ENCODE assay signal across 8 cellular contexts in the genomic region with DNA sequence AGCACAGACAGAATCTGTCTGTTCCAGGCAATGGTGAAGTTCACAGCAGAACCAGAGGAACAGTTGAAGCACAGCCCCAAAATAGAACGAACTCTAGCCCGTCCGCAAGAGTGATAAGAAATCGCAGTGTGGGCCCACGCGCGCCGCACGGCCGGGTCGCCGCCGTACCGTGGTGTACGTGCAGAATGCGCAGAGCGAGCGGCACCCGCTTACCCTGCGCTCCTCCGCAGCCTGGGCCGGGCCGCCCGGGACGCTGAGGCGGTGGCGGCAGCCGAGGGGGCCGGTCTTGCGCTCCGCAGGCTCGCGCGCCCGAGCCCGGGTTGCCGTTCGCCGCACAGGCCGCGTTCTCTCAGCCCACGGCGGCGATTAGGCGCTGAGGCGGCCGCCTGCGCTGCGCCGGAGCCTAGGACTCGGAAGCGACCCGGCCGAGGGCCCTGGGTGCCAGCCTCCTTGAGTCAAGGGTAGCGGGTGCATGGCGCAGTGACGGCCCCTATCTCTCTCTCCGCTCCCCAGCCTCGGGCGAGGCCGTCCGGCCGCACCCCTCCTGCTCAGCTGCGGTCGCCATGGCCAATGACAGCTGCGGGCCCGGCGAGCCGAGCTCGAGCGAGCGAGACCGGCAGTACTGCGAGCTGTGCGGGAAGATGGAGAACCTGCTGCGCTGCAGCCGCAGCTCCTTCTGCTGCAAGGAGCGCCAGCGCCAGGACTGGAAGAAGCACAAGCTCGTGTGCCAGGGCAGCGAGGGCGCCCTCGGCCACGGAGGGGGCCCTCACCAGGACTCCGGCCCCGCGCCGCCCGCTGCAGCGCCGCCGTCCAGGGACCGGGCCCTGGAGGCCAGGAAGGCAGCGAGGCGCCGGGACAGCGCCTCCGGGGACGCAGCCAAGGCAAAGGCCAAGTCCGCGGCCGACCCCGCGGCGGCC. TPM values are rescaled to one million over a fixed set of nuclear protein-coding genes. Genes with fewer than 3 reads are reported as not detected.
DNase-seq lines count a peak whose midpoint lies in the region; ATAC-seq and TF ChIP-seq lines count a peak whose summit lies in the region.

No MANE protein-coding gene starts in this region.

- peak overlapping the region; percentile 99 for H3K4me2 ChIP-seq in PC-3 (ENCODE audit: low read length)

- peak overlapping the region; percentile 58 for H3K27ac ChIP-seq in A673 (ENCODE audit: low read depth, low read length, poor library complexity, severe bottlenecking)
- H3K27ac ChIP-seq in PC-3 (ENCODE audit: low read length), result peak overlapping the region; percentile 20; the same call in 1 of the 2 replicates

- H3K9me3 ChIP-seq in A673 (ENCODE audit: low read depth, low read length, poor library complexity, severe bottlenecking) (no peaks in the 10 kb centered on the region), PC-3 (ENCODE audit: low read length) (no peaks in the 10 kb centered on the region)

- no peaks in the 10 kb centered on the region for H3F3A ChIP-seq in PC-3 (ENCODE audit: low read length, unreplicated experiment)

- peak overlapping the region; percentile 89 for H2AFZ ChIP-seq in PC-3 (ENCODE audit: low read length)

- H3K27me3 Mint-ChIP-seq in activated T-helper 17 cell treated with anti-CD3 and anti-CD28 coated beads, Interleukin-2, amount 50 U/mL, for 72 hours, result no peaks in the 10 kb centered on the region
- H3K27me3 Mint-ChIP-seq in natural killer cell (ENCODE audit: low read depth in 2 of 2), result no peaks in the 10 kb centered on the region

- H3K36me3 ChIP-seq in A673 (ENCODE audit: insufficient read depth, low read length, poor library complexity, severe bottlenecking), result peaks cover 11% of the 10 kb centered on the region
- H3K36me3 ChIP-seq in PC-3 (ENCODE audit: low read depth, low read length), result 0 out of 2 replicates have a peak, but pooled peaks cover 3% of the 10 kb centered on the region

- intact Hi-C loops in A673 (cut with micrococcal nuclease; ENCODE audit: unreplicated experiment) (no loop called here), PC-3 (cut with micrococcal nuclease) (no loop called here), natural killer cell (cut with micrococcal nuclease) (loop anchor here (5.0 kb wide), 1 partner anchor 349 kb away; the partner anchor contains the start of gene PDE8A)

- CTCF ChIA-PET in A673 (lab: Charles Lee), result no interaction called here
- CTCF ChIA-PET in PC-3 (lab: Charles Lee), result interaction anchor here (0.6 kb wide), 1 partner anchor 46 kb away, joined by 5 read pairs; no protein-coding TSS in a partner anchor

- peak; percentile 52 for ATAC-seq in GM18909 (IDR thresholded peaks at IDR 0.05; ENCODE audit: poor library complexity, unreplicated experiment)
- peak; percentile 47 for ATAC-seq in HG03354 (IDR thresholded peaks at IDR 0.05; ENCODE audit: poor library complexity, severe bottlenecking, unreplicated experiment)
- peak; percentile 60 for ATAC-seq in PC-3
- peak; percentile 54 for ATAC-seq in activated T-helper 17 cell treated with anti-CD3 and anti-CD28 coated beads, Interleukin-2, amount 50 U/mL, for 72 hours (replicated peaks)
- ATAC-seq in natural killer cell, result peak; percentile 39 to 73 (median 57)

- H3K27me3 ChIP-seq in A673 (replicated peaks; ENCODE audit: insufficient read depth, low read depth, low read length, poor library complexity) (no peaks in the 10 kb centered on the region), PC-3 (ENCODE audit: low read length) (no peaks in the 10 kb centered on the region)

- H4K20me1 ChIP-seq in PC-3 (ENCODE audit: low read length), result no peaks in the 10 kb centered on the region

- H3K4me3 Mint-ChIP-seq in activated T-helper 17 cell treated with anti-CD3 and anti-CD28 coated beads, Interleukin-2, amount 50 U/mL, for 72 hours, result peak overlapping the region; percentile 95
- peak overlapping the region; percentile 99 for H3K4me3 Mint-ChIP-seq in natural killer cell

- POLR2A ChIA-PET in A673 (lab: Charles Lee; ENCODE audit: low non-redundant PET) (interaction anchor here (0.7 kb wide), 1 partner anchor 1086 kb away, joined by 3 read pairs; no protein-coding TSS in a partner anchor), PC-3 (lab: Charles Lee; ENCODE audit: unreplicated experiment) (interaction anchor here (0.6 kb wide), 1 partner anchor 32 kb away, joined by 6 read pairs; no protein-coding TSS in a partner anchor)

- H3K9ac ChIP-seq in PC-3 (ENCODE audit: low read length), result peak overlapping the region; percentile 64

- H3K27ac Mint-ChIP-seq in activated T-helper 17 cell treated with anti-CD3 and anti-CD28 coated beads, Interleukin-2, amount 50 U/mL, for 72 hours, result peak overlapping the region; percentile 95
- peak overlapping the region; percentile 88 to 95 for H3K27ac Mint-ChIP-seq in natural killer cell

- TF ChIP-seq CTCF in A673 (conservative IDR thresholded peaks at IDR 0.05; ENCODE audit: low read depth, low read length) (no peak), PC-3 (conservative IDR thresholded peaks at IDR 0.05; ENCODE audit: low read depth, low read length) (no peak), fibroblast of mammary gland (conservative IDR thresholded peaks at IDR 0.05; ENCODE audit: control insufficient read depth, insufficient read depth, low read depth, low read length) (no peak), natural killer cell (IDR thresholded peaks at IDR 0.05) (no peak)

- H3K9me3 Mint-ChIP-seq in activated T-helper 17 cell treated with anti-CD3 and anti-CD28 coated beads, Interleukin-2, amount 50 U/mL, for 72 hours, result no peaks in the 10 kb centered on the region
- H3K9me3 Mint-ChIP-seq in natural killer cell, result no peaks in the 10 kb centered on the region

- H3K4me1 ChIP-seq in A673 (ENCODE audit: insufficient read depth, low read length, poor library complexity, severe bottlenecking) (peaks cover 16% of the 10 kb centered on the region), PC-3 (ENCODE audit: insufficient read depth, low read length) (peaks cover 27% of the 10 kb centered on the region)

- peaks cover 44% of the 10 kb centered on the region for H3K79me2 ChIP-seq in PC-3 (ENCODE audit: low read length)

- DNase-seq in A673 (ENCODE audit: low spot score) (peak; percentile 68), PC-3 (peak; percentile 76), fibroblast of mammary gland (ENCODE audit: low read depth) (peak; percentile 60), natural killer cell (peak; percentile 55)
- DNase-seq in stimulated activated naive CD4-positive, alpha-beta T cell treated with Interleukin-2 at 50 U/mL for 16 hours (lab: John Stamatoyannopoulos, UW), result peak; percentile 63

- BruUV-seq in A673 (replicated peaks; lab: Mats Ljungman, UMichigan) (no TSS peak), PC-3 (replicated peaks; lab: Mats Ljungman, UMichigan) (no TSS peak)

- peaks cover 73% of the 10 kb centered on the region for H3K36me3 Mint-ChIP-seq in activated T-helper 17 cell treated with anti-CD3 and anti-CD28 coated beads, Interleukin-2, amount 50 U/mL, for 72 hours (ENCODE audit: low read depth)
- peaks cover 7% of the 10 kb centered on the region for H3K36me3 Mint-ChIP-seq in natural killer cell

- H3K9me2 ChIP-seq in PC-3 (replicated peaks; ENCODE audit: low read length), result no peaks in the 10 kb centered on the region

- H3K4me3 ChIP-seq in A673 (ENCODE audit: low read depth, low read length, poor library complexity, severe bottlenecking) (peak overlapping the region; percentile 63), PC-3 (ENCODE audit: low read length) (peak overlapping the region; percentile 93), fibroblast of mammary gland (ENCODE audit: control insufficient read depth, low read depth, low read length) (peak overlapping the region; percentile 56)

- H3K4me1 Mint-ChIP-seq in activated T-helper 17 cell treated with anti-CD3 and anti-CD28 coated beads, Interleukin-2, amount 50 U/mL, for 72 hours, result peaks cover 24% of the 10 kb centered on the region
- H3K4me1 Mint-ChIP-seq in natural killer cell, result peaks cover 44 to 45% of the 10 kb centered on the region in 2 donors

RNA-seq across cellular contexts. Expression of gene WDR73, which starts 20.5 kb away (rescaled TPM):
- total RNA-seq in A673 (2021), result 42.4 and 43.6 TPM in 2 replicates
- total RNA-seq in PC-3 (2014; rRNA removed), result 20.8 and 29.5 TPM in 2 replicates
- 10 to 100 TPM; 14.8 to 22.5 TPM for total RNA-seq in activated T-helper 17 cell treated with anti-CD3 and anti-CD28 coated beads, Interleukin-2, amount 50 U/mL, for 72 hours
- 10 to 100 TPM; 19.2 to 26.7 (median 19.7) TPM for total RNA-seq in natural killer cell

RNA-seq across cellular contexts. Expression of gene NMB, which starts 24.4 kb away (rescaled TPM):
- total RNA-seq in A673 (2021) (15.1 and 15.3 TPM in 2 replicates), PC-3 (2014; rRNA removed) (20.4 and 25.9 TPM in 2 replicates), natural killer cell (1 to 10 TPM; 3.8 to 6.4 (median 5.1) TPM)
- total RNA-seq in activated T-helper 17 cell treated with anti-CD3 and anti-CD28 coated beads, Interleukin-2, amount 50 U/mL, for 72 hours, result 1 to 10 TPM; 7.8 TPM

RNA-seq across cellular contexts. Expression of gene ZSCAN2, which starts 32.8 kb away (rescaled TPM):
- 15.2 and 22.0 TPM in 2 replicates for total RNA-seq in A673 (2021)
- 15.0 and 18.3 TPM in 2 replicates for total RNA-seq in PC-3 (2014; rRNA removed)
- total RNA-seq in activated T-helper 17 cell treated with anti-CD3 and anti-CD28 coated beads, Interleukin-2, amount 50 U/mL, for 72 hours, result 10 to 100 TPM in 1 of 2 donors, 1 to 10 TPM in 1; 9.0 to 14.1 TPM
- total RNA-seq in natural killer cell, result 1 to 10 TPM; 5.0 to 8.3 (median 5.5) TPM

Comparison
In these comparisons a context has a peak if more than half of its experiments do, and no peak if none do; other contexts are left out.
1. Peak in every context shown above with its lines: DNase-seq, ATAC-seq, H3K4me3 ChIP-seq and H3K27ac ChIP-seq.